Comparison of ENCODE assay signal across 21 cellular contexts in genomic region chr1:173393655-173393993, GRCh38.
DNase-seq lines count a peak whose midpoint lies in the region; ATAC-seq and TF ChIP-seq lines count a peak whose summit lies in the region.
"Had no signal": no experiment of that assay in that cellular context is flagged by ENCODE, and none has a peak within 500 bp of the region (broad histone marks: within the 10 kb centered on the region; RNA-seq: fewer than 3 reads in every experiment).

No MANE protein-coding gene starts in this region.

- no peak overlapping the region for H2BK5ac ChIP-seq in mesenchymal stem cell (ENCODE audit: low read depth, low read length, poor library complexity, severe bottlenecking)

- no peak overlapping the region for H3K27ac Mint-ChIP-seq in nephron progenitor cell
- H3K27ac Mint-ChIP-seq: activated CD8-positive, alpha-beta T cell treated with anti-CD3 and anti-CD28 coated beads for 36 hours; activated naive CD8-positive, alpha-beta T cell treated with anti-CD3 and anti-CD28 coated beads, Interleukin-2, amount 10 ng/mL, durations not matched to agents 7 days and 5 days; stimulated activated naive B cell treated with anti-CD40 and anti-IgM and Interleukin-4, amounts not matched to agents 10 μg/mL and 1 μg/mL and 100 μg/mL, for 72 hours; WTC11 had no signal

- no peaks in the 10 kb centered on the region for H3K79me1 ChIP-seq in mesenchymal stem cell (replicated peaks; ENCODE audit: low read length, poor library complexity, severe bottlenecking)

- H3K36me3 Mint-ChIP-seq in nephron progenitor cell (ENCODE audit: low read depth), result no peaks in the 10 kb centered on the region

- no peak overlapping the region for H3K14ac ChIP-seq in mesenchymal stem cell (ENCODE audit: low read length in 2 of 2)

- H3K27me3 ChIP-seq in AG04450 (ENCODE audit: control insufficient read depth, insufficient read depth, low read length), result no peaks in the 10 kb centered on the region
- H3K27me3 ChIP-seq in mesenchymal stem cell (ENCODE audit: control insufficient read depth in 1 of 2, insufficient read depth in 1 of 2, low read length in 2 of 2), result no peaks in the 10 kb centered on the region
- H3K27me3 ChIP-seq: transverse colon had no signal

- H3K9me3 ChIP-seq in AG04450 (ENCODE audit: control insufficient read depth, insufficient read depth, low read length), result no peaks in the 10 kb centered on the region
- no peaks in the 10 kb centered on the region for H3K9me3 ChIP-seq in mesenchymal stem cell (ENCODE audit: control insufficient read depth, low read length)
- H3K9me3 ChIP-seq: lower lobe of right lung, transverse colon had no signal

- H3K4me3 ChIP-seq in AG04450 (ENCODE audit: low read depth, low read length), result no peak overlapping the region
- no peak overlapping the region for H3K4me3 ChIP-seq in mesenchymal stem cell (ENCODE audit: insufficient read depth in 1 of 2, low read depth in 1 of 2, low read length in 2 of 2)
- H3K4me3 ChIP-seq: lower lobe of right lung, transverse colon had no signal

- H3K4me1 ChIP-seq in mesenchymal stem cell (ENCODE audit: control insufficient read depth, insufficient read depth, low read depth, low read length), result peaks cover 4% of the 10 kb centered on the region
- H3K4me1 ChIP-seq: lower lobe of right lung had no signal

- H2AK5ac ChIP-seq in mesenchymal stem cell (ENCODE audit: low read length, severe bottlenecking), result no peak overlapping the region

- CTCF ChIA-PET in AG04450 (lab: Charles Lee), result interaction anchor here (0.6 to 1.4 kb wide), 3 partner anchors 18 to 649 kb away, joined by 3 to 4 read pairs (median 4); no protein-coding TSS in a partner anchor

- H3K23ac ChIP-seq in mesenchymal stem cell (ENCODE audit: low read length in 2 of 2), result no peak overlapping the region

- no peak overlapping the region for H3K18ac ChIP-seq in mesenchymal stem cell (ENCODE audit: low read depth in 1 of 2, low read length in 2 of 2)

- no peaks in the 10 kb centered on the region for H3K9me3 Mint-ChIP-seq in nephron progenitor cell
- H3K9me3 Mint-ChIP-seq: activated CD8-positive, alpha-beta T cell treated with anti-CD3 and anti-CD28 coated beads for 36 hours; central memory CD8-positive, alpha-beta T cell; neural crest cell; stimulated activated naive B cell treated with anti-CD40 and anti-IgM and Interleukin-4, amounts not matched to agents 10 μg/mL and 1 μg/mL and 100 μg/mL, for 72 hours had no signal

- H3K4me1 Mint-ChIP-seq in nephron progenitor cell, result no peaks in the 10 kb centered on the region
- H3K4me1 Mint-ChIP-seq: activated naive CD8-positive, alpha-beta T cell treated with anti-CD3 and anti-CD28 coated beads, Interleukin-2, amount 10 ng/mL, durations not matched to agents 7 days and 5 days; central memory CD8-positive, alpha-beta T cell had no signal

- WGBS in mesenchymal stem cell, result no CpG with 5 or more reads among the region's 1 CpG

- no peak overlapping the region for H4K8ac ChIP-seq in mesenchymal stem cell (ENCODE audit: low read length)

- H3K4me3 Mint-ChIP-seq in nephron progenitor cell, result no peak overlapping the region
- H3K4me3 Mint-ChIP-seq: activated CD8-positive, alpha-beta T cell treated with anti-CD3 and anti-CD28 coated beads for 36 hours; activated naive CD8-positive, alpha-beta T cell treated with anti-CD3 and anti-CD28 coated beads, Interleukin-2, amount 10 ng/mL, durations not matched to agents 7 days and 5 days; central memory CD8-positive, alpha-beta T cell; neural crest cell; stimulated activated naive B cell treated with anti-CD40 and anti-IgM and Interleukin-4, amounts not matched to agents 10 μg/mL and 1 μg/mL and 100 μg/mL, for 72 hours; WTC11 had no signal

- no peak overlapping the region for H4K91ac ChIP-seq in mesenchymal stem cell (ENCODE audit: low read length)

- H3K4ac ChIP-seq in mesenchymal stem cell (ENCODE audit: low read depth in 1 of 2, low read length in 2 of 2), result no peak overlapping the region

- POLR2A ChIA-PET in AG04450 (lab: Yijun Ruan, JAX), result no interaction called here

- no peak for ATAC-seq in HG03571 (IDR thresholded peaks at IDR 0.05; ENCODE audit: unreplicated experiment)
- no peak for ATAC-seq in stimulated activated naive CD8-positive, alpha-beta T cell treated with anti-CD3 and anti-CD28 coated beads, Interleukin-15, Interleukin-2, amounts not matched to agents 100 U/mL and 50 U/mL, for 24 hours
- ATAC-seq: activated CD8-positive, alpha-beta T cell treated with anti-CD3 and anti-CD28 coated beads for 36 hours; lower lobe of right lung; stimulated activated naive B cell treated with anti-CD40 and anti-IgM and Interleukin-4, amounts not matched to agents 10 μg/mL and 1 μg/mL and 100 μg/mL, for 72 hours; WTC11 had no signal

- no peak overlapping the region for H2BK15ac ChIP-seq in mesenchymal stem cell (ENCODE audit: low read depth, poor library complexity, severe bottlenecking)

- H2BK12ac ChIP-seq in mesenchymal stem cell (ENCODE audit: low read length in 2 of 2), result no peak overlapping the region

- H3K36me3 ChIP-seq in mesenchymal stem cell (ENCODE audit: control insufficient read depth in 1 of 2, insufficient read depth in 2 of 2, low read depth in 1 of 2, low read length in 2 of 2), result no peaks in the 10 kb centered on the region
- H3K36me3 ChIP-seq: lower lobe of right lung, transverse colon had no signal

- H3K4me2 ChIP-seq in mesenchymal stem cell (ENCODE audit: low read length, poor library complexity, severe bottlenecking), result no peak overlapping the region

- no peaks in the 10 kb centered on the region for H3K27me3 Mint-ChIP-seq in nephron progenitor cell (ENCODE audit: low read depth, poor library complexity)
- H3K27me3 Mint-ChIP-seq: activated CD8-positive, alpha-beta T cell treated with anti-CD3 and anti-CD28 coated beads for 36 hours; activated naive CD8-positive, alpha-beta T cell treated with anti-CD3 and anti-CD28 coated beads, Interleukin-2, amount 10 ng/mL, durations not matched to agents 7 days and 5 days; central memory CD8-positive, alpha-beta T cell; stimulated activated naive B cell treated with anti-CD40 and anti-IgM and Interleukin-4, amounts not matched to agents 10 μg/mL and 1 μg/mL and 100 μg/mL, for 72 hours had no signal

- no peak overlapping the region for H2AFZ ChIP-seq in mesenchymal stem cell (ENCODE audit: low read depth, low read length)

- H3K9ac ChIP-seq in mesenchymal stem cell (ENCODE audit: low read length), result no peak overlapping the region

- no peak for TF ChIP-seq CTCF in AG04450 (IDR thresholded peaks at IDR 0.05; ENCODE audit: low read depth, low read length)
- TF ChIP-seq CTCF in nephron progenitor cell (IDR thresholded peaks at IDR 0.05), result no peak

- H3K27ac ChIP-seq in AG04450 (ENCODE audit: low read depth, low read length) (no peak overlapping the region), mesenchymal stem cell (ENCODE audit: low read length, poor library complexity, severe bottlenecking) (no peak overlapping the region)
- H3K27ac ChIP-seq: lower lobe of right lung, transverse colon had no signal

- H2BK120ac ChIP-seq in mesenchymal stem cell (ENCODE audit: low read depth, low read length), result no peak overlapping the region

- DNase-seq in AG04450 (ENCODE audit: low read depth, low spot score), result peak; percentile 37
- peak; percentile 51 for DNase-seq in HS-5 (ENCODE audit: low read depth)
- DNase-seq in dedifferentiated amniotic fluid mesenchymal stem cell (ENCODE audit: extremely low spot score), result peak; percentile 21
- DNase-seq in mesenchymal stem cell, result peak; percentile 75
- DNase-seq in nephron progenitor cell, result no peak
- no peak for DNase-seq in central memory CD4-positive, alpha-beta T cell
- DNase-seq in stimulated activated naive CD8-positive, alpha-beta T cell treated with anti-CD3 and anti-CD28 coated beads, Interleukin-15, Interleukin-2, amounts not matched to agents 100 U/mL and 50 U/mL, for 24 hours, result no peak
- DNase-seq: activated CD8-positive, alpha-beta T cell treated with anti-CD3 and anti-CD28 coated beads for 36 hours; activated naive CD8-positive, alpha-beta T cell treated with anti-CD3 and anti-CD28 coated beads, Interleukin-2, amount 10 ng/mL, durations not matched to agents 7 days and 5 days; activated T-cell treated with anti-CD3 and anti-CD28 coated beads, Interleukin-2, amount 50 U/mL, for 48 hours; COR-L47; effector memory CD4-positive, alpha-beta T cell; lower lobe of right lung; NCI-H187 treated with DMSO at 0.1 percent for 48 hours; NCI-H510A treated with DMSO at 0.1 percent for 48 hours; stimulated activated naive B cell treated with anti-CD40 and anti-IgM and Interleukin-4, amounts not matched to agents 10 μg/mL and 1 μg/mL and 100 μg/mL, for 72 hours; transverse colon had no signal

Comparison
In these comparisons a context has a peak if more than half of its experiments do, and no peak if none do; other contexts are left out.
1. DNase-seq: peak in AG04450 (single experiment), HS-5 (single experiment), dedifferentiated amniotic fluid mesenchymal stem cell (single experiment) and mesenchymal stem cell (single experiment); none in nephron progenitor cell (single experiment), central memory CD4-positive, alpha-beta T cell (single experiment) and stimulated activated naive CD8-positive, alpha-beta T cell treated with anti-CD3 and anti-CD28 coated beads, Interleukin-15, Interleukin-2, amounts not matched to agents 100 U/mL and 50 U/mL, for 24 hours (single experiment).